38 cellular contexts compared by ENCODE assay signal in genomic region chr16:1452530-1452929, GRCh38. TPM values are rescaled to one million over a fixed set of nuclear protein-coding genes. Genes with fewer than 3 reads are reported as not detected.
"Had no signal": no experiment of that assay in that cellular context is flagged by ENCODE, and none has a peak within 500 bp of the region (broad histone marks: within the 10 kb centered on the region; RNA-seq: fewer than 3 reads in every experiment).

No MANE protein-coding gene starts in this region.

- DNase-seq: Karpas-422, Kasumi-1, KG1, MG63, MM.1S, MV-4-11, NCI-H1048, NCI-H1092, NCI-H1092 treated with DMSO at 0.1 percent for 48 hours, NCI-H1105, NCI-H1105 treated with DMSO at 0.1 percent for 48 hours, NCI-H1417, NCI-H1417 treated with DMSO at 0.1 percent for 48 hours, NCI-H1436, NCI-H1436 treated with DMSO at 0.1 percent for 48 hours, NCI-H146, NCI-H1694, NCI-H1694 treated with DMSO at 0.1 percent for 48 hours, NCI-H187, NCI-H187 treated with DMSO at 0.1 percent for 48 hours, NCI-H1930, NCI-H2029, NCI-H2029 treated with DMSO at 0.1 percent for 48 hours, NCI-H2081, NCI-H2081 treated with DMSO at 0.1 percent for 48 hours, NCI-H2107, NCI-H2171, NCI-H2171 treated with DMSO at 0.1 percent for 48 hours, NCI-H2227 treated with DMSO at 0.1 percent for 48 hours, NCI-H226, NCI-H345, NCI-H446, NCI-H446 treated with DMSO at 0.1 percent for 48 hours had no signal

- H3K4me3 ChIP-seq: MG63 had no signal

- H3K27me3 ChIP-seq: MG63 had no signal

- H3K9me3 ChIP-seq: MG63 had no signal

- H3K27ac ChIP-seq: KMS-11 had no signal

RNA-seq across cellular contexts. Expression of gene CCDC154, which starts 8.2 kb away (rescaled TPM):
- total RNA-seq: M059J had no signal

RNA-seq across cellular contexts. Expression of gene PERCC1, which starts 21.7 kb away (rescaled TPM):
- total RNA-seq: LHCN-M2, M059J, MCF 10A, NCI-H460 had no signal

RNA-seq across cellular contexts. Expression of gene PTX4, which starts 36.2 kb away (rescaled TPM):
- total RNA-seq: LHCN-M2, M059J, MCF 10A had no signal
